9 cellular contexts compared by ENCODE assay signal in the genomic region with DNA sequence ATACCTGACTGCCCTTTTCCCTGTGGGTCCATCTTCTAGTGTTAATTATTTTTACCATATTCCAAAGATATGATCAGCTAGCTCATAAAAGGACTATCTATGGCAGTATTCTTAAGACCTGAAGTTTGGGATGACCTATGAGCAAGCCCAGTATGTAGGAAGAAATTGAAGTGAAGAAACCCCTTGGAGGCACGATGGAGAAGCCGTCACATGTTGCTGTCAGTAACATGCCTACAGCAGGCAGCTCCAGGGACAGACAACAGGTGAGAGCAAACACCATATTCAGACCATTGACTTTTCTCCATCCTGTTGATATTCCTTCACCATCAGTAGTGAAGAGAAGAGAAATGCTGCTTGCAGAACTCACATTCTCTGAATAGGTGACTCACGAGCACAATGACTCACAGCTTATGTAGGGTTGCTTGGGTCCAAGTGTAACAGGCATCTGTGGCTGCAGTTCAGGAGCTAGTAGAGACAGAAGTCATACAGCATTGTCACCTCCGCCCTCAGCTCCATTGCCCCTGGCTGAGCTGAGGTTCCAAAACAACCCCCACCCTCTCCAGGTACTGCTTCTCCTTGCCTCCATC. TPM values are rescaled to one million over a fixed set of nuclear protein-coding genes. Genes with fewer than 3 reads are reported as not detected.
A peak's percentile ranks its signal among the peaks of the same experiment; 100 is the strongest.
DNase-seq lines count a peak whose midpoint lies in the region; ATAC-seq, FAIRE-seq and TF ChIP-seq lines count a peak whose summit lies in the region.
"Had no signal": no experiment of that assay in that cellular context is flagged by ENCODE, and none has a peak within 500 bp of the region (broad histone marks: within the 10 kb centered on the region; RNA-seq: fewer than 3 reads in every experiment).

No MANE protein-coding gene starts in this region.

- no peaks in the 10 kb centered on the region for H3K79me2 ChIP-seq in K562 (ENCODE audit: control insufficient read depth, insufficient read depth, low read length)

- BruUV-seq in Calu3 (replicated peaks; lab: Mats Ljungman, UMichigan) (no TSS peak), K562 (replicated peaks; lab: Mats Ljungman, UMichigan) (no TSS peak)

- peaks cover 9 to 33% of the 10 kb centered on the region in 2 experiments for H3K27me3 ChIP-seq in K562 (ENCODE audit: control insufficient read depth in 2 of 2, insufficient read depth in 2 of 2, low read length in 2 of 2)

- FAIRE-seq in K562 (lab: Jason Lieb, UNC) (no peak), D721Med (lab: Jason Lieb, UNC) (no peak)

- H3K27ac ChIP-seq in K562 (ENCODE audit: extremely low read depth, low read depth, low read length) = no peak overlapping the region

- no peak overlapping the region for H3K4me3 ChIP-seq in K562

- H3K4me3 Mint-ChIP-seq in Calu3 (ENCODE audit: low read depth, unreplicated experiment) = no peak overlapping the region
- H3K4me3 Mint-ChIP-seq: nephron progenitor cell had no signal

- H3K27ac Mint-ChIP-seq in Calu3 (ENCODE audit: unreplicated experiment) = no peak overlapping the region
- H3K27ac Mint-ChIP-seq: nephron progenitor cell had no signal

- H3K4me2 ChIP-seq in K562 (ENCODE audit: insufficient read depth, low read length) = no peak overlapping the region

- no peak overlapping the region for H3K9ac ChIP-seq in K562 (ENCODE audit: insufficient read depth in 1 of 2, low read depth in 2 of 2, low read length in 2 of 2)

- TF ChIP-seq POLR2A in K562 (conservative IDR thresholded peaks at IDR 0.05) = no peak

- peak; percentile 47 for DNase-seq in Calu3
- DNase-seq in HuH-7.5 (ENCODE audit: low spot score) = peak; percentile 8
- peak in 1 of 4 experiments; percentile 24 for DNase-seq in K562 (ENCODE audit: extremely low read depth in 1 of 4, low spot score in 3 of 4)
- DNase-seq in myocyte (ENCODE audit: low read depth) = peak; percentile 76
- no peak for DNase-seq in NCI-H524 treated with DMSO at 0.1 percent for 48 hours (lab: John Stamatoyannopoulos, UW)
- DNase-seq in COR-L47 (lab: John Stamatoyannopoulos, UW) = no peak
- DNase-seq in D721Med (ENCODE audit: insufficient read length, low spot score) = no peak
- DNase-seq: activated CD4-positive, alpha-beta T cell treated with anti-CD3 and anti-CD28 coated beads, Interleukin-2, amount 50 U/mL, for 1 hour; nephron progenitor cell had no signal

- H3K36me3 Mint-ChIP-seq in Calu3 (ENCODE audit: insufficient read depth, unreplicated experiment) = no peaks in the 10 kb centered on the region

- H3K4me1 Mint-ChIP-seq in Calu3 (ENCODE audit: low read depth, unreplicated experiment) = no peaks in the 10 kb centered on the region

- H3K4me1 ChIP-seq in K562 (replicated peaks in 1 of 2; ENCODE audit: control insufficient read depth in 2 of 2, insufficient read depth in 2 of 2, low read length in 2 of 2) = no peaks in the 10 kb centered on the region; a peak in 1 of 5 replicates

- H4K20me1 ChIP-seq in K562 (replicated peaks; ENCODE audit: control insufficient read depth, insufficient read depth, low read length) = no peaks in the 10 kb centered on the region

- in situ Hi-C loops in K562 (cut with MboI) = no loop called here

- CTCF ChIA-PET in Calu3 (lab: Charles Lee) = interaction anchor here (0.6 to 1.5 kb wide), 4 partner anchors 23 to 56 kb away, joined by 3 to 7 read pairs (median 4); no protein-coding TSS in a partner anchor
- CTCF ChIA-PET in K562 (lab: Yijun Ruan, JAX; ENCODE audit: low intra/inter-chr PET ratio) = interaction anchor here (0.6 kb wide), 1 partner anchor 84 kb away, joined by 3 read pairs; no protein-coding TSS in a partner anchor

- no peaks in the 10 kb centered on the region for H3K36me3 ChIP-seq in K562 (ENCODE audit: control insufficient read depth, insufficient read depth, low read length)

- no peaks in the 10 kb centered on the region for H3K9me3 ChIP-seq in K562 (replicated peaks; ENCODE audit: control insufficient read depth, insufficient read depth, low read depth, low read length)

- peak; percentile 54 for ATAC-seq in K562

- TF ChIP-seq EP300 in K562 (IDR thresholded peaks at IDR 0.05; ENCODE audit: low read length) = no peak

- H3K9me1 ChIP-seq in K562 (ENCODE audit: control insufficient read depth, insufficient read depth, low read length) = no peaks in the 10 kb centered on the region

- H3K9me3 Mint-ChIP-seq in Calu3 (ENCODE audit: low read depth, unreplicated experiment) = no peaks in the 10 kb centered on the region
- H3K9me3 Mint-ChIP-seq: nephron progenitor cell had no signal

- no peak overlapping the region for H2AFZ ChIP-seq in K562 (ENCODE audit: low read depth, low read length)

- TF ChIP-seq RAD21 in K562 (CRISPR knock-in tag; conservative IDR thresholded peaks at IDR 0.05 in 1 of 2, IDR thresholded peaks at IDR 0.05 in 1 of 2) = no peak

- WGBS in K562 (ENCODE audit: insufficient coverage, low coverage, missing lambda C conversion rate) = 7% methylated on average over 4 of the region's 4 CpGs

- peaks cover 11% of the 10 kb centered on the region for H3K27me3 Mint-ChIP-seq in Calu3 (ENCODE audit: unreplicated experiment)

- TF ChIP-seq CTCF in Calu3 (IDR thresholded peaks at IDR 0.05; ENCODE audit: unreplicated experiment) (no peak), K562 (IDR thresholded peaks at IDR 0.05 in 2 of 3, conservative IDR thresholded peaks at IDR 0.05 in 1 of 3; ENCODE audit: insufficient read depth in 2 of 3, low read depth in 1 of 3, low read length in 3 of 3) (no peak), D721Med (IDR thresholded peaks at IDR 0.05; ENCODE audit: insufficient read depth, missing control alignments) (no peak)

- POLR2A ChIA-PET in K562 (lab: Yijun Ruan, JAX) = interaction anchor here (0.6 to 0.7 kb wide), 2 partner anchors 384 to 1645 kb away, joined by 3 read pairs; no protein-coding TSS in a partner anchor

- intact Hi-C loops in Calu3 (cut with micrococcal nuclease; ENCODE audit: unreplicated experiment) (no loop called here), K562 (cut with micrococcal nuclease) (no loop called here)

TF ChIP-seq in K562, 482 proteins besides CTCF, POLR2A, EP300 and RAD21:
- TF ChIP-seq FOSL1 (tag; conservative IDR thresholded peaks at IDR 0.05) (peak; percentile 83), FOXA1 (IDR thresholded peaks at IDR 0.05; ENCODE audit: borderline replicate concordance) (no peak), JUND (IDR thresholded peaks at IDR 0.05; ENCODE audit: borderline replicate concordance, low read depth, low read length) (peak; percentile 63; the same call in 1 of the 2 replicates), JUND (tag; IDR thresholded peaks at IDR 0.05; ENCODE audit: borderline replicate concordance, low read depth, low read length) (peak; percentile 39; the same call in 1 of the 3 replicates)
- TF ChIP-seq, protein P1, sequence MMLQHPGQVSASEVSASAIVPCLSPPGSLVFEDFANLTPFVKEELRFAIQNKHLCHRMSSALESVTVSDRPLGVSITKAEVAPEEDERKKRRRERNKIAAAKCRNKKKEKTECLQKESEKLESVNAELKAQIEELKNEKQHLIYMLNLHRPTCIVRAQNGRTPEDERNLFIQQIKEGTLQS (IDR thresholded peaks at IDR 0.05) = peak; percentile 56
- TF ChIP-seq, protein P1 (CRISPR knock-in tag; conservative IDR thresholded peaks at IDR 0.05) = no peak

RNA-seq across cellular contexts. Expression of a gene that starts 8.4 kb away (rescaled TPM):
- total RNA-seq in Calu3 (2022) (not detected in 2 replicates), K562 (2014; rRNA removed) (not detected in 2 replicates), K562 (2014; rRNA removed; fragmentation: Illumina TruSeq; extraction: Trizol) (not detected in 2 replicates), K562 (2015; rRNA removed; fragmentation: Illumina TruSeq; extraction: Trizol) (not detected in 2 replicates), K562 (2021) (not detected in 2 replicates), myocyte (not detected in 2 replicates)
- total RNA-seq in K562 (2011; cell fraction: chromatin; rRNA removed; ENCODE audit: low replicate concordance) = not detected in 2 replicates
- not detected in 2 replicates for total RNA-seq in K562 (2011; cell fraction: nucleolus; rRNA removed)
- not detected in 2 replicates for total RNA-seq in K562 (2011; cell fraction: nucleoplasm; rRNA removed)
- polyA plus RNA-seq in K562 (2011; rRNA removed) (not detected in 2 replicates), K562 (2014; fragmentation: Illumina TruSeq; extraction: Trizol) (not detected in 2 replicates), K562 (2014; fragmentation: Nextera tagmentation; extraction: Ambion mirVana) (not detected), K562 (2014; rRNA removed) (not detected in 2 replicates)
- not detected in 2 replicates for polyA plus RNA-seq in K562 (2011; cell fraction: cytosol; rRNA removed)
- polyA plus RNA-seq in K562 (2011; cell fraction: nucleus; rRNA removed) = not detected in 2 replicates
- not detected in 2 replicates for polyA plus RNA-seq in K562 (2012)
- not detected in 2 replicates for polyA minus RNA-seq in K562 (2011; rRNA and poly(A)+ RNA removed)
- not detected in 2 replicates for polyA minus RNA-seq in K562 (2011; cell fraction: cytosol; rRNA and poly(A)+ RNA removed)
- polyA minus RNA-seq in K562 (2011; cell fraction: nucleus; rRNA and poly(A)+ RNA removed) = not detected in 2 replicates
- polyA plus RNA-seq in myocyte (2012) = not detected

Comparison
In these comparisons a context has a peak if more than half of its experiments do, and no peak if none do; other contexts are left out.
1. DNase-seq: peak in Calu3 (single experiment), HuH-7.5 (single experiment) and myocyte (single experiment); none in NCI-H524 treated with DMSO at 0.1 percent for 48 hours (single experiment), COR-L47 (single experiment) and D721Med (single experiment).